In genomic region chr10:99659031-99659867, GRCh38 we compare ENCODE assay signal across 1 cellular context.
TF ChIP-seq lines count a peak whose summit lies in the region.

Gene ENTPD7, plus strand, starts transcription at chr10:99659509. Its CDS starts 448 bp downstream, at chr10:99659957.

TF ChIP-seq in GM12878, 131 proteins besides CTCF, POLR2A, EP300 and RAD21 (continued from another document):
- TF ChIP-seq TCF12 (IDR thresholded peaks at IDR 0.05; ENCODE audit: low read depth, low read length) = 0 out of 2 replicates have a peak, but pooled peaks have one; percentile 3
